Comparison of ENCODE assay signal across 16 cellular contexts in the genomic region with DNA sequence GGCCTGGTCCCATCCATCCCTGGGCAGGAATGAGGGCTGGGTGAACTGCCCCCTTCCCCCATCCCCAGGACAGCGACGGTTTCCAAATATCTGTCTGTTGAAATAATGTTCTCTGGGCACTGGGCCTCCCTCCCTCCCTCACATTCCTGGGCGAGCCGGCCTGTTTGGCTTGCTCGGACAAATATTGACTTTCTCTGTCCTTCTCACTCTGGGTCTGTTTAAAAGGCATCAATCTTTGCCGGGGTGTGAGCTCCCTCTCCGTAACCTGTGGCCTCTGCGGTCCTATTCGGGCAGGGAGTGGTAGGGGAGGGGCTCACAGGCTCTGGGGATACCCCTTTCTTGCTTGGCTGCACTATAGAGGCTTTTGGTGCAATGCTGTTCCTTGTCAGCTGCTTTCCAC. TPM values are rescaled to one million over a fixed set of nuclear protein-coding genes. Genes with fewer than 3 reads are reported as not detected.
DNase-seq lines count a peak whose midpoint lies in the region; ATAC-seq and TF ChIP-seq lines count a peak whose summit lies in the region.
"Had no signal": no experiment of that assay in that cellular context is flagged by ENCODE, and none has a peak within 500 bp of the region (broad histone marks: within the 10 kb centered on the region; RNA-seq: fewer than 3 reads in every experiment).

No MANE protein-coding gene starts in this region.

- no peak for TF ChIP-seq POLR2A in right lobe of liver (IDR thresholded peaks at IDR 0.05)

- H3K9me3 ChIP-seq in right lobe of liver, result no peaks in the 10 kb centered on the region
- H3K9me3 ChIP-seq: suprapubic skin had no signal

- peak; percentile 84 to 92 (median 90) for ATAC-seq in right lobe of liver

- H3K4me1 Mint-ChIP-seq in type B pancreatic cell (ENCODE audit: unreplicated experiment), result peaks cover 31% of the 10 kb centered on the region

- peak in 2 of 3 experiments; percentile 14 to 33 for DNase-seq in NCI-H1417 (lab: John Stamatoyannopoulos, UW)
- DNase-seq in NCI-H1417 treated with DMSO at 0.1 percent for 48 hours (lab: John Stamatoyannopoulos, UW), result no peak
- peak; percentile 80 to 91 (median 90) for DNase-seq in right lobe of liver
- no peak for DNase-seq in type B pancreatic cell (ENCODE audit: extremely low spot score, unreplicated experiment)
- no peak for DNase-seq in iPS-NIHi11 (ENCODE audit: low spot score)
- no peak for DNase-seq in activated CD4-positive, alpha-beta T cell treated with anti-CD3 and anti-CD28 coated beads, Interleukin-2, amount 50 U/mL, for 1 hour
- DNase-seq in germinal center (ENCODE audit: low spot score), result no peak
- DNase-seq: 8988T; activated CD4-positive, alpha-beta T cell treated with anti-CD3 and anti-CD28 coated beads, Interleukin-2, amount 50 U/mL, for 4 hours; activated gamma-delta T cell treated with Interleukin-2 at 50 U/mL for 16 hours; caudate nucleus; IMR-90; NCI-H187 treated with DMSO at 0.1 percent for 48 hours had no signal

- H3K36me3 Mint-ChIP-seq in type B pancreatic cell, result no peaks in the 10 kb centered on the region

- H3K4me3 ChIP-seq in right lobe of liver, result peak overlapping the region in 1 of 3 donors; percentile 8
- H3K4me3 ChIP-seq: suprapubic skin had no signal

- no peak for TF ChIP-seq CTCF in VCaP (conservative IDR thresholded peaks at IDR 0.05)
- no peak for TF ChIP-seq CTCF in right lobe of liver (IDR thresholded peaks at IDR 0.05)
- TF ChIP-seq CTCF in type B pancreatic cell (conservative IDR thresholded peaks at IDR 0.05), result no peak

- peak overlapping the region; percentile 47 for H3K4me3 Mint-ChIP-seq in type B pancreatic cell
- H3K4me3 Mint-ChIP-seq: T-helper 1 cell treated with Interleukin-12 subunit alpha and Interleukin-12 subunit beta and Interleukin-4 antibody, amounts not matched to agents 30 μg/mL and 1 μg/mL, for 36 hours had no signal

- peaks cover 34% of the 10 kb centered on the region for H3K27me3 Mint-ChIP-seq in type B pancreatic cell

- no peaks in the 10 kb centered on the region for H3K36me3 ChIP-seq in right lobe of liver
- H3K36me3 ChIP-seq: suprapubic skin had no signal

- H3K27me3 ChIP-seq in right lobe of liver, result no peaks in the 10 kb centered on the region

- H3K27ac ChIP-seq in VCaP (peak overlapping the region; percentile 90), right lobe of liver (peak overlapping the region in 2 of 3 donors; percentile 35 to 74)
- H3K27ac ChIP-seq: suprapubic skin had no signal

- H3K9me3 Mint-ChIP-seq in type B pancreatic cell, result no peaks in the 10 kb centered on the region
- H3K9me3 Mint-ChIP-seq: T-helper 1 cell treated with Interleukin-12 subunit alpha and Interleukin-12 subunit beta and Interleukin-4 antibody, amounts not matched to agents 30 μg/mL and 1 μg/mL, for 36 hours had no signal

- H3K4me1 ChIP-seq in right lobe of liver, result peaks cover 0 to 46% (median 20%) of the 10 kb centered on the region in 4 donors

- intact Hi-C loops in right lobe of liver (cut with DNase I), result no loop called here

- 23% methylated on average over 7 of the region's 9 CpGs for WGBS in right lobe of liver (ENCODE audit: insufficient coverage, low coverage, low lambda C conversion rate, missing lambda C conversion rate)

- H3K27ac Mint-ChIP-seq in type B pancreatic cell, result peak overlapping the region; percentile 86
- H3K27ac Mint-ChIP-seq: T-helper 1 cell treated with Interleukin-12 subunit alpha and Interleukin-12 subunit beta and Interleukin-4 antibody, amounts not matched to agents 30 μg/mL and 1 μg/mL, for 36 hours had no signal

RNA-seq across cellular contexts. Expression of gene FOXD2, which starts 40.2 kb away (rescaled TPM):
- total RNA-seq in right lobe of liver, result under 1 TPM; 0.25 to 0.86 (median 0.41) TPM
- total RNA-seq in type B pancreatic cell (ENCODE audit: low replicate concordance), result 0.64 and 4.9 TPM in 2 replicates

Comparison
In these comparisons a context has a peak if more than half of its experiments do, and no peak if none do; other contexts are left out.
1. DNase-seq: peak in NCI-H1417 (2 of 3) and right lobe of liver (3 of 3); none in NCI-H1417 treated with DMSO at 0.1 percent for 48 hours (single experiment), type B pancreatic cell (single experiment), iPS-NIHi11 (single experiment), activated CD4-positive, alpha-beta T cell treated with anti-CD3 and anti-CD28 coated beads, Interleukin-2, amount 50 U/mL, for 1 hour (single experiment) and germinal center (single experiment).